2 cellular contexts compared by ENCODE assay signal in the genomic region with DNA sequence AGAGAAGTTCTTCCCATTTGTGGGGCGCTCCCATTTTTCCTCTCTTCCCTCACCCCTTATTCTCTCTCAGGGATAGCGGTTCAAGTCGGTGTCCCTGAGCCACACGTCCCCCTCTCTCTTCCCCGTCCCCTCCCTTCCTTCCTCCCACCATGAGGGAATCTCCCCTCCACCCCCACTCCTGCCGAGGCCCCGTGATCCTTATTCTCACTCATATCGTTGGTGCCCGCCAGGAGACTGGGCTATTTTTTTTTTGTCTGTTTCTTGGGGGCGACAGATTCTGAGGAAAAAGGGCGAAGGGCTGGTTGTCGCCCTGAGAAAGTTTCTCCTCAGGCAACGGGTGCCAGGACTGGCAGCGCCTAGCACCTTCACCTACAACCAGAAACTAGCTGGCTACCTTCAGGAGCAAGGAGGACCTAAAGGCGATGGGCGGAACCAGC.
TF ChIP-seq lines count a peak whose summit lies in the region.

No MANE protein-coding gene starts in this region.

TF ChIP-seq in SK-N-SH, 30 proteins besides CTCF, POLR2A, EP300 and RAD21 (continued from another document):
- TF ChIP-seq, protein P1, sequence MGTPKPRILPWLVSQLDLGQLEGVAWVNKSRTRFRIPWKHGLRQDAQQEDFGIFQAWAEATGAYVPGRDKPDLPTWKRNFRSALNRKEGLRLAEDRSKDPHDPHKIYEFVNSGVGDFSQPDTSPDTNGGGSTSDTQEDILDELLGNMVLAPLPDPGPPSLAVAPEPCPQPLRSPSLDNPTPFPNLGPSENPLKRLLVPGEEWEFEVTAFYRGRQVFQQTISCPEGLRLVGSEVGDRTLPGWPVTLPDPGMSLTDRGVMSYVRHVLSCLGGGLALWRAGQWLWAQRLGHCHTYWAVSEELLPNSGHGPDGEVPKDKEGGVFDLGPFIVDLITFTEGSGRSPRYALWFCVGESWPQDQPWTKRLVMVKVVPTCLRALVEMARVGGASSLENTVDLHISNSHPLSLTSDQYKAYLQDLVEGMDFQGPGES (IDR thresholded peaks at IDR 0.05; ENCODE audit: low read depth, low read length), result no peak
- TF ChIP-seq CHD2 (IDR thresholded peaks at IDR 0.05; ENCODE audit: low read length, partially characterized antibody), result no peak
- TF ChIP-seq GABPA (IDR thresholded peaks at IDR 0.05; ENCODE audit: low read depth), result no peak
- TF ChIP-seq NFIC (IDR thresholded peaks at IDR 0.05; ENCODE audit: borderline replicate concordance), result no peak
- no peak for TF ChIP-seq SIN3A (IDR thresholded peaks at IDR 0.05; ENCODE audit: borderline replicate concordance, low read depth, low read length)
- no peak for TF ChIP-seq TAF1 (IDR thresholded peaks at IDR 0.05; ENCODE audit: borderline replicate concordance, low read depth, low read length)
- TF ChIP-seq FOSL2 (IDR thresholded peaks at IDR 0.05; ENCODE audit: borderline replicate concordance, low read depth), result no peak
- TF ChIP-seq, protein P2, sequence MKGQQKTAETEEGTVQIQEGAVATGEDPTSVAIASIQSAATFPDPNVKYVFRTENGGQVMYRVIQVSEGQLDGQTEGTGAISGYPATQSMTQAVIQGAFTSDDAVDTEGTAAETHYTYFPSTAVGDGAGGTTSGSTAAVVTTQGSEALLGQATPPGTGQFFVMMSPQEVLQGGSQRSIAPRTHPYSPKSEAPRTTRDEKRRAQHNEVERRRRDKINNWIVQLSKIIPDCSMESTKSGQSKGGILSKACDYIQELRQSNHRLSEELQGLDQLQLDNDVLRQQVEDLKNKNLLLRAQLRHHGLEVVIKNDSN (IDR thresholded peaks at IDR 0.05; ENCODE audit: borderline replicate concordance, low read depth), result no peak
- no peak for TF ChIP-seq TEAD4 (IDR thresholded peaks at IDR 0.05; ENCODE audit: borderline replicate concordance, insufficient read depth)

TF ChIP-seq in SK-N-SH treated with all-trans-retinoic acid at 6 μM for 48 hours, 23 proteins besides CTCF, POLR2A, EP300 and RAD21 (continued from another document):
- TF ChIP-seq, protein P3, sequence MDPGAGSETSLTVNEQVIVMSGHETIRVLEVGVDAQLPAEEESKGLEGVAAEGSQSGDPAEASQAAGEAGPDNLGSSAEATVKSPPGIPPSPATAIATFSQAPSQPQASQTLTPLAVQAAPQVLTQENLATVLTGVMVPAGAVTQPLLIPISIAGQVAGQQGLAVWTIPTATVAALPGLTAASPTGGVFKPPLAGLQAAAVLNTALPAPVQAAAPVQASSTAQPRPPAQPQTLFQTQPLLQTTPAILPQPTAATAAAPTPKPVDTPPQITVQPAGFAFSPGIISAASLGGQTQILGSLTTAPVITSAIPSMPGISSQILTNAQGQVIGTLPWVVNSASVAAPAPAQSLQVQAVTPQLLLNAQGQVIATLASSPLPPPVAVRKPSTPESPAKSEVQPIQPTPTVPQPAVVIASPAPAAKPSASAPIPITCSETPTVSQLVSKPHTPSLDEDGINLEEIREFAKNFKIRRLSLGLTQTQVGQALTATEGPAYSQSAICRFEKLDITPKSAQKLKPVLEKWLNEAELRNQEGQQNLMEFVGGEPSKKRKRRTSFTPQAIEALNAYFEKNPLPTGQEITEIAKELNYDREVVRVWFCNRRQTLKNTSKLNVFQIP (CRISPR knock-in tag; IDR thresholded peaks at IDR 0.05; ENCODE audit: borderline replicate concordance, low read depth), result no peak
- TF ChIP-seq PPARA (CRISPR knock-in tag; IDR thresholded peaks at IDR 0.05; ENCODE audit: borderline replicate concordance) (no peak), ZNF70 (CRISPR knock-in tag; IDR thresholded peaks at IDR 0.05) (no peak; the same call in 1 of the 2 replicates), RARB (CRISPR knock-in tag; IDR thresholded peaks at IDR 0.05) (no peak)
- TF ChIP-seq, protein P4, sequence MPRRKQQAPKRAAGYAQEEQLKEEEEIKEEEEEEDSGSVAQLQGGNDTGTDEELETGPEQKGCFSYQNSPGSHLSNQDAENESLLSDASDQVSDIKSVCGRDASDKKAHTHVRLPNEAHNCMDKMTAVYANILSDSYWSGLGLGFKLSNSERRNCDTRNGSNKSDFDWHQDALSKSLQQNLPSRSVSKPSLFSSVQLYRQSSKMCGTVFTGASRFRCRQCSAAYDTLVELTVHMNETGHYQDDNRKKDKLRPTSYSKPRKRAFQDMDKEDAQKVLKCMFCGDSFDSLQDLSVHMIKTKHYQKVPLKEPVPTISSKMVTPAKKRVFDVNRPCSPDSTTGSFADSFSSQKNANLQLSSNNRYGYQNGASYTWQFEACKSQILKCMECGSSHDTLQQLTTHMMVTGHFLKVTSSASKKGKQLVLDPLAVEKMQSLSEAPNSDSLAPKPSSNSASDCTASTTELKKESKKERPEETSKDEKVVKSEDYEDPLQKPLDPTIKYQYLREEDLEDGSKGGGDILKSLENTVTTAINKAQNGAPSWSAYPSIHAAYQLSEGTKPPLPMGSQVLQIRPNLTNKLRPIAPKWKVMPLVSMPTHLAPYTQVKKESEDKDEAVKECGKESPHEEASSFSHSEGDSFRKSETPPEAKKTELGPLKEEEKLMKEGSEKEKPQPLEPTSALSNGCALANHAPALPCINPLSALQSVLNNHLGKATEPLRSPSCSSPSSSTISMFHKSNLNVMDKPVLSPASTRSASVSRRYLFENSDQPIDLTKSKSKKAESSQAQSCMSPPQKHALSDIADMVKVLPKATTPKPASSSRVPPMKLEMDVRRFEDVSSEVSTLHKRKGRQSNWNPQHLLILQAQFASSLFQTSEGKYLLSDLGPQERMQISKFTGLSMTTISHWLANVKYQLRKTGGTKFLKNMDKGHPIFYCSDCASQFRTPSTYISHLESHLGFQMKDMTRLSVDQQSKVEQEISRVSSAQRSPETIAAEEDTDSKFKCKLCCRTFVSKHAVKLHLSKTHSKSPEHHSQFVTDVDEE (CRISPR knock-in tag; IDR thresholded peaks at IDR 0.05), result no peak
TF ChIP-seq in SK-N-SH treated with all-trans-retinoic acid at 6 μM for 48 hours: peak in this region for 0.
